Comparison of ENCODE assay signal across 8 cellular contexts in genomic region chr1:6393400-6394187, GRCh38. TPM values are rescaled to one million over a fixed set of nuclear protein-coding genes. Genes with fewer than 3 reads are reported as not detected.
DNase-seq lines count a peak whose midpoint lies in the region; ATAC-seq and TF ChIP-seq lines count a peak whose summit lies in the region.

A gene with protein sequence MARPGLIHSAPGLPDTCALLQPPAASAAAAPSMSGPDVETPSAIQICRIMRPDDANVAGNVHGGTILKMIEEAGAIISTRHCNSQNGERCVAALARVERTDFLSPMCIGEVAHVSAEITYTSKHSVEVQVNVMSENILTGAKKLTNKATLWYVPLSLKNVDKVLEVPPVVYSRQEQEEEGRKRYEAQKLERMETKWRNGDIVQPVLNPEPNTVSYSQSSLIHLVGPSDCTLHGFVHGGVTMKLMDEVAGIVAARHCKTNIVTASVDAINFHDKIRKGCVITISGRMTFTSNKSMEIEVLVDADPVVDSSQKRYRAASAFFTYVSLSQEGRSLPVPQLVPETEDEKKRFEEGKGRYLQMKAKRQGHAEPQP (minus strand): TSS chr1:6393767. CDS start chr1:6393399, 368 bp downstream.

- H3K27ac Mint-ChIP-seq in activated B cell treated with CpG ODN at 0.5 μM for 24 hours: peak within 1 kb of the TSS; percentile 93

- H3K4me3 ChIP-seq in AG04450 (ENCODE audit: low read depth, low read length): peak within 1 kb of the TSS; percentile 68

- H3K4me1 Mint-ChIP-seq in activated B cell treated with CpG ODN at 0.5 μM for 24 hours: peaks cover 22% of the 10 kb centered on the region

- H3K27me3 Mint-ChIP-seq in activated B cell treated with CpG ODN at 0.5 μM for 24 hours: no peaks in the 10 kb centered on the region

- DNase-seq in AG04450 (ENCODE audit: low read depth, low spot score) (peak; percentile 36), NCI-H2196 (lab: John Stamatoyannopoulos, UW; ENCODE audit: unreplicated experiment) (peak; percentile 91), activated B cell treated with CpG ODN at 0.5 μM for 24 hours (peak; percentile 86), caudate nucleus (lab: John Stamatoyannopoulos, UW) (peak in 60 of 61 donors; percentile 47 to 95 (median 87)), islet precursor cell (peak; percentile 93)
- peak; percentile 84 to 92 (median 85) for DNase-seq in stimulated activated CD4-positive, alpha-beta T cell treated with anti-CD3 and anti-CD28 coated beads, Interleukin-12 subunit alpha, Interleukin-12 subunit beta, amount 100 ng/mL, for 48 hours (ENCODE audit: low read depth in 2 of 3, low spot score in 1 of 3)

- H3K27me3 ChIP-seq in AG04450 (ENCODE audit: control insufficient read depth, insufficient read depth, low read length): peaks cover 4% of the 10 kb centered on the region

- POLR2A ChIA-PET in AG04450 (lab: Yijun Ruan, JAX) (interaction anchor here (0.5 to 1.4 kb wide), 5 partner anchors 10 to 215 kb away, joined by 3 to 6 read pairs (median 3); no protein-coding TSS in a partner anchor), activated B cell treated with CpG ODN at 0.5 μM for 24 hours (lab: Charles Lee) (interaction anchor here (0.5 to 2.2 kb wide), 7 partner anchors 10 to 401 kb away, joined by 3 to 8 read pairs (median 5); partner anchors contain the start of genes NPHP4 and RPL22)

- no peaks in the 10 kb centered on the region for H3K9me3 ChIP-seq in AG04450 (ENCODE audit: control insufficient read depth, insufficient read depth, low read length)

- no peaks in the 10 kb centered on the region for H3K36me3 Mint-ChIP-seq in activated B cell treated with CpG ODN at 0.5 μM for 24 hours (ENCODE audit: low read depth)

- H3K4me3 Mint-ChIP-seq in activated B cell treated with CpG ODN at 0.5 μM for 24 hours: peak within 1 kb of the TSS; percentile 87

- no peaks in the 10 kb centered on the region for H3K9me3 Mint-ChIP-seq in activated B cell treated with CpG ODN at 0.5 μM for 24 hours

- peak within 1 kb of the TSS; percentile 93 for H3K27ac ChIP-seq in AG04450 (ENCODE audit: low read depth, low read length)
- H3K27ac ChIP-seq in caudate nucleus (ENCODE audit: low read depth, low read length): peak within 1 kb of the TSS; percentile 94

- ATAC-seq in GM18868 (IDR thresholded peaks at IDR 0.05; ENCODE audit: unreplicated experiment) (peak; percentile 78), HG03103 (IDR thresholded peaks at IDR 0.05; ENCODE audit: low read depth, unreplicated experiment) (peak; percentile 74), activated B cell treated with CpG ODN at 0.5 μM for 24 hours (ENCODE audit: low read depth) (peak; percentile 91)

- CTCF ChIA-PET in AG04450 (lab: Charles Lee) (interaction anchor here (0.6 to 2.4 kb wide), 9 partner anchors 11 to 208 kb away, joined by 3 to 18 read pairs (median 3); no protein-coding TSS in a partner anchor), activated B cell treated with CpG ODN at 0.5 μM for 24 hours (lab: Charles Lee) (interaction anchor here (0.9 to 1.5 kb wide), 3 partner anchors 9 to 147 kb away, joined by 3 to 5 read pairs (median 4); no protein-coding TSS in a partner anchor)

- intact Hi-C loops in activated B cell treated with CpG ODN at 0.5 μM for 24 hours (cut with micrococcal nuclease): loop anchor here (1.0 to 5.0 kb wide), 6 partner anchors 11 to 1569 kb away; partner anchors contain the start of genes PARK7, PHF13 and RPL22

- TF ChIP-seq CTCF in AG04450 (IDR thresholded peaks at IDR 0.05; ENCODE audit: low read depth, low read length) (peak; percentile 37; the same call in 1 of the 2 replicates), activated B cell treated with CpG ODN at 0.5 μM for 24 hours (IDR thresholded peaks at IDR 0.05) (no peak)

RNA-seq across cellular contexts. Expression of the gene that starts here (rescaled TPM):
- polyA plus RNA-seq in AG04450 (2011; rRNA removed): 80.1 and 102 TPM in 2 replicates
- polyA minus RNA-seq in AG04450 (2011; rRNA and poly(A)+ RNA removed): 38.7 and 51.3 TPM in 2 replicates
- total RNA-seq in activated B cell treated with CpG ODN at 0.5 μM for 24 hours: 12.3 and 12.7 TPM in 2 replicates

Comparison
In these comparisons a context has a peak if more than half of its experiments do, and no peak if none do; other contexts are left out.
1. Peak in every context shown above with its lines: DNase-seq, ATAC-seq, H3K4me3 ChIP-seq and H3K27ac ChIP-seq.
2. DNase-seq: peak in every context shown above with its lines; median percentile 93 in islet precursor cell; 91 in NCI-H2196; 87 in caudate nucleus; 86 in activated B cell treated with CpG ODN at 0.5 μM for 24 hours; 85 in stimulated activated CD4-positive, alpha-beta T cell treated with anti-CD3 and anti-CD28 coated beads, Interleukin-12 subunit alpha, Interleukin-12 subunit beta, amount 100 ng/mL, for 48 hours; 36 in AG04450.